ENCODE assay signal across 17 cellular contexts in genomic region chr10:8254350-8254749, GRCh38.
"Had no signal": no experiment of that assay in that cellular context is flagged by ENCODE, and none has a peak within 500 bp of the region (broad histone marks: within the 10 kb centered on the region; RNA-seq: fewer than 3 reads in every experiment).

No MANE protein-coding gene starts in this region.

- ATAC-seq: left lobe of liver, right cardiac atrium, WTC11 had no signal

- DNase-seq: activated gamma-delta T cell treated with Interleukin-2 at 50 U/mL for 16 hours; amygdala; central memory CD4-positive, alpha-beta T cell; effector CD4-positive, alpha-beta T cell; esophagus squamous epithelium; islet precursor cell; mammary epithelial cell; right cardiac atrium; RPMI8226; SIG-M5; stomach; testis; upper lobe of left lung had no signal

- H3K9me3 Mint-ChIP-seq: neural crest cell had no signal

- H3K27me3 Mint-ChIP-seq: brain had no signal

- H3K4me1 Mint-ChIP-seq: brain, neural crest cell had no signal

- H3K4me3 Mint-ChIP-seq: brain, neural crest cell, WTC11 had no signal

- H3K27ac Mint-ChIP-seq: brain, WTC11 had no signal

- H3K36me3 Mint-ChIP-seq: brain, WTC11 had no signal
